In genomic region chr1:169694304-169694703, GRCh38 we compare ENCODE assay signal across 10 cellular contexts. TPM values are rescaled to one million over a fixed set of nuclear protein-coding genes. Genes with fewer than 3 reads are reported as not detected.
DNase-seq lines count a peak whose midpoint lies in the region; ATAC-seq and TF ChIP-seq lines count a peak whose summit lies in the region.
"Had no signal": no experiment of that assay in that cellular context is flagged by ENCODE, and none has a peak within 500 bp of the region (broad histone marks: within the 10 kb centered on the region; RNA-seq: fewer than 3 reads in every experiment).

No MANE protein-coding gene starts in this region.

- peak overlapping the region; percentile 95; the same call in 1 of the 2 replicates for H2AFZ ChIP-seq in OCI-LY7 (ENCODE audit: low read length)

- no peaks in the 10 kb centered on the region for H3K9me3 Mint-ChIP-seq in memory B cell

- H3K9me2 ChIP-seq in OCI-LY7 (ENCODE audit: insufficient read depth, low read length), result no peaks in the 10 kb centered on the region

- TF ChIP-seq CTCF in OCI-LY7 (conservative IDR thresholded peaks at IDR 0.05; ENCODE audit: low read length), result peak; percentile 72

- peaks cover 77% of the 10 kb centered on the region for H3K4me1 Mint-ChIP-seq in memory B cell

- no peaks in the 10 kb centered on the region for H3K9me3 ChIP-seq in OCI-LY7 (ENCODE audit: low read length)

- peaks cover 42% of the 10 kb centered on the region for H3K36me3 Mint-ChIP-seq in memory B cell

- no peaks in the 10 kb centered on the region for H3K79me2 ChIP-seq in OCI-LY7 (ENCODE audit: insufficient read depth, low read depth, low read length)

- H3K27ac Mint-ChIP-seq in memory B cell, result peak overlapping the region; percentile 86

- peaks cover 83% of the 10 kb centered on the region for H3K4me1 ChIP-seq in OCI-LY7 (ENCODE audit: insufficient read depth, low read length, poor library complexity, severe bottlenecking)

- H3K27me3 Mint-ChIP-seq in memory B cell, result no peaks in the 10 kb centered on the region

- peak overlapping the region; percentile 53 for H3K4me3 Mint-ChIP-seq in memory B cell

- intact Hi-C loops in OCI-LY7 (cut with micrococcal nuclease; ENCODE audit: unreplicated experiment), result loop anchor here (1.0 to 10.0 kb wide), 2 partner anchors 93 to 330 kb away; partner anchors contain the start of genes BLZF1 and NME7

- no peak overlapping the region for H3K4me3 ChIP-seq in OCI-LY7 (ENCODE audit: low read depth, low read length, poor library complexity, severe bottlenecking)
- H3K4me3 ChIP-seq: lung had no signal

- POLR2A ChIA-PET in OCI-LY7 (lab: Charles Lee), result interaction anchor here (1.0 to 4.2 kb wide), 5 partner anchors 12 to 198 kb away, joined by 3 to 31 read pairs (median 4); no protein-coding TSS in a partner anchor

- ATAC-seq in GM18519 (IDR thresholded peaks at IDR 0.05; ENCODE audit: low FRiP score, unreplicated experiment) (peak; percentile 29), GM21737 (IDR thresholded peaks at IDR 0.05; ENCODE audit: unreplicated experiment) (peak; percentile 37), memory B cell (ENCODE audit: low read depth) (peak; percentile 29), HG03520 (IDR thresholded peaks at IDR 0.05; ENCODE audit: unreplicated experiment) (no peak)

- CTCF ChIA-PET in OCI-LY7 (lab: Charles Lee; ENCODE audit: unreplicated experiment), result interaction anchor here (0.6 kb wide), 1 partner anchor 13 kb away, joined by 3 read pairs; no protein-coding TSS in a partner anchor

- no TSS peak for BruUV-seq in OCI-LY7 (replicated peaks; lab: Mats Ljungman, UMichigan)

- peak; percentile 56 for DNase-seq in OCI-LY7 (ENCODE audit: low spot score)
- DNase-seq in memory B cell (ENCODE audit: low spot score in 2 of 2), result no peak
- DNase-seq in iPS-NIHi7 (ENCODE audit: extremely low spot score), result no peak
- DNase-seq in DMS53 treated with DMSO at 0.1 percent for 48 hours (lab: John Stamatoyannopoulos, UW; ENCODE audit: unreplicated experiment), result no peak
- no peak for DNase-seq in NCI-H2196 treated with DMSO at 0.1 percent for 48 hours (lab: John Stamatoyannopoulos, UW; ENCODE audit: unreplicated experiment)
- DNase-seq: NCI-H146 had no signal

- H3K36me3 ChIP-seq in OCI-LY7 (ENCODE audit: insufficient read depth, low read length), result no peaks in the 10 kb centered on the region

- H4K20me1 ChIP-seq in OCI-LY7 (ENCODE audit: insufficient read depth, low read length), result no peaks in the 10 kb centered on the region

- H3K4me2 ChIP-seq in OCI-LY7 (ENCODE audit: low read length), result peak overlapping the region; percentile 31

- H3K27ac ChIP-seq in OCI-LY7 (ENCODE audit: low read depth, low read length, poor library complexity, severe bottlenecking), result peak overlapping the region; percentile 29

RNA-seq across cellular contexts. Expression of gene SELL, which starts 17.1 kb away (rescaled TPM):
- 0.16 and 0.46 TPM in 2 replicates for total RNA-seq in OCI-LY7 (2014; rRNA removed; shearing (Covaris generic))
- 1.5 and 2.2 TPM in 2 replicates for total RNA-seq in OCI-LY7 (2022)

RNA-seq across cellular contexts. Expression of gene SELE, which starts 39.6 kb away (rescaled TPM):
- not detected in 2 replicates for total RNA-seq in OCI-LY7 (2014; rRNA removed; shearing (Covaris generic))
- total RNA-seq in OCI-LY7 (2022), result not detected in 2 replicates
